ENCODE assay signal across 40 cellular contexts in genomic region chr10:100306861-100307260, GRCh38. TPM values are rescaled to one million over a fixed set of nuclear protein-coding genes. Genes with fewer than 3 reads are reported as not detected.
"Had no signal": no experiment of that assay in that cellular context is flagged by ENCODE, and none has a peak within 500 bp of the region (broad histone marks: within the 10 kb centered on the region; RNA-seq: fewer than 3 reads in every experiment).

No MANE protein-coding gene starts in this region.

- ATAC-seq: activated CD8-positive, alpha-beta T cell treated with anti-CD3 and anti-CD28 coated beads for 36 hours; activated T-cell treated with anti-CD3 and anti-CD28 coated beads, Interleukin-2, amount 50 U/mL, for 4 hours; activated T-helper 17 cell treated with anti-CD3 and anti-CD28 coated beads, Interleukin-2, amount 50 U/mL, for 72 hours; body of pancreas had no signal

- H3K4me3 ChIP-seq: adrenal gland, body of pancreas, breast epithelium had no signal

- H3K36me3 ChIP-seq: adrenal gland, brain microvascular endothelial cell, breast epithelium had no signal

- DNase-seq: activated B cell treated with CpG ODN at 0.5 μM for 24 hours; activated CD4-positive, alpha-beta memory T cell treated with anti-CD3 and anti-CD28 coated beads for 36 hours; activated CD4-positive, alpha-beta T cell treated with anti-CD3 and anti-CD28 coated beads for 4 hours; activated CD4-positive, alpha-beta T cell treated with anti-CD3 and anti-CD28 coated beads, Interleukin-2, amount 10 ng/mL, durations not matched to agents 24 days and 14 days; activated CD4-positive, alpha-beta T cell treated with anti-CD3 and anti-CD28 coated beads, Interleukin-2, amount 50 U/mL, for 1 hour; activated CD4-positive, alpha-beta T cell treated with anti-CD3 and anti-CD28 coated beads, Interleukin-2, amount 50 U/mL, for 4 hours; activated CD4-positive, CD25-positive, alpha-beta regulatory T cell treated with anti-CD3 and anti-CD28 coated beads, Interleukin-2, amount 50 U/mL, for 72 hours; activated CD8-positive, alpha-beta memory T cell treated with anti-CD3 and anti-CD28 coated beads, Interleukin-2, amount 50 U/mL, for 4 hours; activated CD8-positive, alpha-beta T cell treated with anti-CD3 and anti-CD28 coated beads for 36 hours; activated effector memory CD4-positive, alpha-beta T cell treated with anti-CD3 and anti-CD28 coated beads, Interleukin-2, amount 50 U/mL, for 16 hours; activated gamma-delta T cell treated with Interleukin-2 at 50 U/mL for 16 hours; activated naive CD4-positive, alpha-beta T cell; activated naive CD4-positive, alpha-beta T cell treated with anti-CD3 and anti-CD28 coated beads for 36 hours; activated naive CD8-positive, alpha-beta T cell treated with anti-CD3 and anti-CD28 coated beads, Interleukin-2, amount 10 ng/mL, durations not matched to agents 7 days and 5 days; activated naive CD8-positive, alpha-beta T cell treated with anti-CD3 and anti-CD28 coated beads, Interleukin-2, amount 50 U/mL, for 24 hours; activated T-cell treated with anti-CD3 and anti-CD28 coated beads for 4 hours; activated T-cell treated with anti-CD3 and anti-CD28 coated beads, Interleukin-2, amount 50 U/mL, for 1 hour; activated T-cell treated with anti-CD3 and anti-CD28 coated beads, Interleukin-2, amount 50 U/mL, for 4 hours; activated T-cell treated with anti-CD3 and anti-CD28 coated beads, Interleukin-2, amount 50 U/mL, for 72 hours; adrenal gland; amniotic stem cell; aorta; body of pancreas; brain microvascular endothelial cell; central memory CD4-positive, alpha-beta T cell; SW 1271; T-helper 1 cell; T-helper 2 cell; T-helper 9 cell had no signal

- H3K4me1 ChIP-seq: adrenal gland, body of pancreas, breast epithelium had no signal

- H3K27ac Mint-ChIP-seq: activated B cell treated with CpG ODN at 0.5 μM for 24 hours; activated CD4-positive, alpha-beta memory T cell treated with anti-CD3 and anti-CD28 coated beads for 36 hours; activated CD4-positive, alpha-beta T cell treated with anti-CD3 and anti-CD28 coated beads, Interleukin-2, amount 10 ng/mL, durations not matched to agents 24 days and 14 days; activated CD8-positive, alpha-beta T cell treated with anti-CD3 and anti-CD28 coated beads for 36 hours; activated naive CD4-positive, alpha-beta T cell treated with anti-CD3 and anti-CD28 coated beads for 36 hours; activated naive CD4-positive, alpha-beta T cell treated with anti-CD3 and anti-CD28 coated beads, Interleukin-2, amount 50 U/mL, for 24 hours; activated naive CD8-positive, alpha-beta T cell; activated naive CD8-positive, alpha-beta T cell treated with anti-CD3 and anti-CD28 coated beads, Interleukin-2, amount 10 ng/mL, durations not matched to agents 7 days and 5 days; activated naive CD8-positive, alpha-beta T cell treated with anti-CD3 and anti-CD28 coated beads, Interleukin-2, amount 50 U/mL, for 24 hours; activated T-cell treated with anti-CD3 and anti-CD28 coated beads, Interleukin-2, amount 50 U/mL, for 72 hours; activated T-helper 1 cell treated with anti-CD3 and anti-CD28 coated beads, Interleukin-12 subunit alpha, Interleukin-12 subunit beta, Interleukin-2, Interleukin-4 antibody, amounts not matched to agents 30 ng/mL and 10 ng/mL and 1 ng/mL, durations not matched to agents 14 hours and 24 hours and 36 hours; activated T-helper 17 cell treated with anti-CD3 and anti-CD28 coated beads, Interleukin-2, amount 50 U/mL, for 72 hours; T-helper 1 cell treated with Interleukin-12 subunit alpha and Interleukin-12 subunit beta and Interleukin-4 antibody, amounts not matched to agents 30 μg/mL and 1 μg/mL, for 36 hours; T-helper 2 cell treated with Interferon-gamma antibody and Interleukin-4, amounts not matched to agents 5 μg/mL and 100 μg/mL, for 36 hours had no signal

- H3K27me3 ChIP-seq: body of pancreas had no signal

- H3K4me1 Mint-ChIP-seq: activated B cell treated with CpG ODN at 0.5 μM for 24 hours; activated CD4-positive, alpha-beta T cell treated with anti-CD3 and anti-CD28 coated beads, Interleukin-2, amount 10 ng/mL, durations not matched to agents 24 days and 14 days; activated naive CD4-positive, alpha-beta T cell treated with anti-CD3 and anti-CD28 coated beads, Interleukin-2, amount 50 U/mL, for 24 hours; activated naive CD8-positive, alpha-beta T cell treated with anti-CD3 and anti-CD28 coated beads, Interleukin-2, amount 10 ng/mL, durations not matched to agents 7 days and 5 days; activated naive CD8-positive, alpha-beta T cell treated with anti-CD3 and anti-CD28 coated beads, Interleukin-2, amount 50 U/mL, for 24 hours; activated T-helper 17 cell treated with anti-CD3 and anti-CD28 coated beads, Interleukin-2, amount 50 U/mL, for 72 hours had no signal

- H3K27ac ChIP-seq: adrenal gland, body of pancreas, brain microvascular endothelial cell, breast epithelium, VCaP had no signal

- H3K4me3 Mint-ChIP-seq: activated B cell treated with CpG ODN at 0.5 μM for 24 hours; activated CD4-positive, alpha-beta memory T cell treated with anti-CD3 and anti-CD28 coated beads for 36 hours; activated CD4-positive, alpha-beta T cell treated with anti-CD3 and anti-CD28 coated beads, Interleukin-2, amount 10 ng/mL, durations not matched to agents 24 days and 14 days; activated CD8-positive, alpha-beta T cell treated with anti-CD3 and anti-CD28 coated beads for 36 hours; activated naive CD4-positive, alpha-beta T cell treated with anti-CD3 and anti-CD28 coated beads for 36 hours; activated naive CD4-positive, alpha-beta T cell treated with anti-CD3 and anti-CD28 coated beads, Interleukin-2, amount 50 U/mL, for 24 hours; activated naive CD8-positive, alpha-beta T cell; activated naive CD8-positive, alpha-beta T cell treated with anti-CD3 and anti-CD28 coated beads, Interleukin-2, amount 10 ng/mL, durations not matched to agents 7 days and 5 days; activated naive CD8-positive, alpha-beta T cell treated with anti-CD3 and anti-CD28 coated beads, Interleukin-2, amount 50 U/mL, for 24 hours; activated T-cell treated with anti-CD3 and anti-CD28 coated beads, Interleukin-2, amount 50 U/mL, for 4 hours; activated T-cell treated with anti-CD3 and anti-CD28 coated beads, Interleukin-2, amount 50 U/mL, for 72 hours; activated T-helper 1 cell treated with anti-CD3 and anti-CD28 coated beads, Interleukin-12 subunit alpha, Interleukin-12 subunit beta, Interleukin-2, Interleukin-4 antibody, amounts not matched to agents 30 ng/mL and 10 ng/mL and 1 ng/mL, durations not matched to agents 14 hours and 24 hours and 36 hours; activated T-helper 17 cell treated with anti-CD3 and anti-CD28 coated beads, Interleukin-2, amount 50 U/mL, for 72 hours; T-helper 1 cell treated with Interleukin-12 subunit alpha and Interleukin-12 subunit beta and Interleukin-4 antibody, amounts not matched to agents 30 μg/mL and 1 μg/mL, for 36 hours; T-helper 2 cell treated with Interferon-gamma antibody and Interleukin-4, amounts not matched to agents 5 μg/mL and 100 μg/mL, for 36 hours had no signal

- H3K9me3 Mint-ChIP-seq: activated B cell treated with CpG ODN at 0.5 μM for 24 hours; activated CD4-positive, alpha-beta memory T cell treated with anti-CD3 and anti-CD28 coated beads for 36 hours; activated CD4-positive, alpha-beta T cell treated with anti-CD3 and anti-CD28 coated beads, Interleukin-2, amount 10 ng/mL, durations not matched to agents 24 days and 14 days; activated CD8-positive, alpha-beta T cell treated with anti-CD3 and anti-CD28 coated beads for 36 hours; activated naive CD4-positive, alpha-beta T cell treated with anti-CD3 and anti-CD28 coated beads for 36 hours; activated naive CD4-positive, alpha-beta T cell treated with anti-CD3 and anti-CD28 coated beads, Interleukin-2, amount 50 U/mL, for 24 hours; activated naive CD8-positive, alpha-beta T cell treated with anti-CD3 and anti-CD28 coated beads, Interleukin-2, amount 10 ng/mL, durations not matched to agents 7 days and 5 days; activated naive CD8-positive, alpha-beta T cell treated with anti-CD3 and anti-CD28 coated beads, Interleukin-2, amount 50 U/mL, for 24 hours; activated T-cell treated with anti-CD3 and anti-CD28 coated beads, Interleukin-2, amount 50 U/mL, for 4 hours; activated T-cell treated with anti-CD3 and anti-CD28 coated beads, Interleukin-2, amount 50 U/mL, for 72 hours; activated T-helper 1 cell treated with anti-CD3 and anti-CD28 coated beads, Interleukin-12 subunit alpha, Interleukin-12 subunit beta, Interleukin-2, Interleukin-4 antibody, amounts not matched to agents 30 ng/mL and 10 ng/mL and 1 ng/mL, durations not matched to agents 14 hours and 24 hours and 36 hours; activated T-helper 17 cell treated with anti-CD3 and anti-CD28 coated beads, Interleukin-2, amount 50 U/mL, for 72 hours; T-helper 1 cell treated with Interleukin-12 subunit alpha and Interleukin-12 subunit beta and Interleukin-4 antibody, amounts not matched to agents 30 μg/mL and 1 μg/mL, for 36 hours; T-helper 2 cell treated with Interferon-gamma antibody and Interleukin-4, amounts not matched to agents 5 μg/mL and 100 μg/mL, for 36 hours had no signal

- H3K36me3 Mint-ChIP-seq: activated CD4-positive, alpha-beta memory T cell treated with anti-CD3 and anti-CD28 coated beads for 36 hours; activated naive CD4-positive, alpha-beta T cell treated with anti-CD3 and anti-CD28 coated beads, Interleukin-2, amount 50 U/mL, for 24 hours; activated naive CD8-positive, alpha-beta T cell; activated naive CD8-positive, alpha-beta T cell treated with anti-CD3 and anti-CD28 coated beads, Interleukin-2, amount 10 ng/mL, durations not matched to agents 7 days and 5 days had no signal

- H3K9me3 ChIP-seq: adrenal gland, body of pancreas, breast epithelium had no signal

RNA-seq across cellular contexts. Expression of gene PKD2L1, which starts 23.2 kb away (rescaled TPM):
- total RNA-seq: activated B cell treated with CpG ODN at 0.5 μM for 24 hours; activated CD4-positive, alpha-beta memory T cell treated with anti-CD3 and anti-CD28 coated beads for 36 hours; activated CD4-positive, alpha-beta T cell treated with anti-CD3 and anti-CD28 coated beads, Interleukin-2, amount 10 ng/mL, durations not matched to agents 24 days and 14 days; activated CD8-positive, alpha-beta memory T cell treated with anti-CD3 and anti-CD28 coated beads for 36 hours; activated CD8-positive, alpha-beta T cell treated with anti-CD3 and anti-CD28 coated beads for 36 hours; activated naive CD4-positive, alpha-beta T cell treated with anti-CD3 and anti-CD28 coated beads for 36 hours; activated naive CD8-positive, alpha-beta T cell treated with anti-CD3 and anti-CD28 coated beads, Interleukin-2, amount 10 ng/mL, durations not matched to agents 7 days and 5 days; activated T-cell treated with anti-CD3 and anti-CD28 coated beads, Interleukin-2, amount 50 U/mL, for 4 hours; activated T-helper 1 cell treated with anti-CD3 and anti-CD28 coated beads, Interleukin-12 subunit alpha, Interleukin-12 subunit beta, Interleukin-2, Interleukin-4 antibody, amounts not matched to agents 30 ng/mL and 10 ng/mL and 1 ng/mL, durations not matched to agents 14 hours and 24 hours and 36 hours; adrenal gland; astrocyte; body of pancreas; cardiac septum had no signal
